18 cellular contexts compared by ENCODE assay signal in genomic region chr3:74027121-74027520, GRCh38.
DNase-seq lines count a peak whose midpoint lies in the region; ATAC-seq and TF ChIP-seq lines count a peak whose summit lies in the region.
"Had no signal": no experiment of that assay in that cellular context is flagged by ENCODE, and none has a peak within 500 bp of the region (broad histone marks: within the 10 kb centered on the region; RNA-seq: fewer than 3 reads in every experiment).

No MANE protein-coding gene starts in this region.

- POLR2A ChIA-PET in WTC11 (lab: Charles Lee): no interaction called here

- H2AFZ ChIP-seq in hepatocyte: no peak overlapping the region

- ATAC-seq in WTC11: no peak
- no peak for ATAC-seq in HG03108 (IDR thresholded peaks at IDR 0.05; ENCODE audit: unreplicated experiment)
- ATAC-seq: A549 had no signal

- H3K4me2 ChIP-seq in hepatocyte: peak overlapping the region; percentile 9
- H3K4me2 ChIP-seq: A549 had no signal

- no peak overlapping the region for H3K4me3 Mint-ChIP-seq in WTC11
- H3K4me3 Mint-ChIP-seq: CD4-positive, alpha-beta memory T cell; HFFc6 had no signal

- no peak for TF ChIP-seq POLR2A in thyroid gland (IDR thresholded peaks at IDR 0.05)

- no peak overlapping the region for H3K27ac Mint-ChIP-seq in WTC11
- H3K27ac Mint-ChIP-seq: CD4-positive, alpha-beta memory T cell; HFFc6 had no signal

- no peak overlapping the region for H3K27ac ChIP-seq in hepatocyte
- peak overlapping the region; percentile 42 for H3K27ac ChIP-seq in mesodermal cell (ENCODE audit: low read depth, low read length, severe bottlenecking)
- H3K27ac ChIP-seq in thyroid gland: no peak overlapping the region
- H3K27ac ChIP-seq: A549, C4-2B, HL-60 had no signal

- no peaks in the 10 kb centered on the region for H4K20me1 ChIP-seq in hepatocyte (ENCODE audit: insufficient read depth, poor library complexity, severe bottlenecking)

- TF ChIP-seq CTCF in WTC11 (IDR thresholded peaks at IDR 0.05) (no peak), hepatocyte (IDR thresholded peaks at IDR 0.05; ENCODE audit: poor library complexity) (no peak), thyroid gland (IDR thresholded peaks at IDR 0.05) (no peak)

- CTCF ChIA-PET in WTC11 (lab: Charles Lee): no interaction called here

- H3K36me3 Mint-ChIP-seq in WTC11: no peaks in the 10 kb centered on the region
- H3K36me3 Mint-ChIP-seq: CD4-positive, alpha-beta memory T cell had no signal

- no peaks in the 10 kb centered on the region for H3K4me1 Mint-ChIP-seq in WTC11
- H3K4me1 Mint-ChIP-seq: CD4-positive, alpha-beta memory T cell had no signal

- H3K4me1 ChIP-seq in hepatocyte (ENCODE audit: insufficient read depth): peaks cover 5% of the 10 kb centered on the region
- no peaks in the 10 kb centered on the region for H3K4me1 ChIP-seq in mesodermal cell (ENCODE audit: control insufficient read depth, insufficient read depth, low read length, poor library complexity, severe bottlenecking)
- no peaks in the 10 kb centered on the region for H3K4me1 ChIP-seq in thyroid gland
- H3K4me1 ChIP-seq: A549, BE2C had no signal

- no peaks in the 10 kb centered on the region for H3K79me2 ChIP-seq in hepatocyte

- no peaks in the 10 kb centered on the region for H3K9me2 ChIP-seq in hepatocyte (replicated peaks; ENCODE audit: insufficient read depth)

- H3K27me3 ChIP-seq in hepatocyte: no peaks in the 10 kb centered on the region
- no peaks in the 10 kb centered on the region for H3K27me3 ChIP-seq in thyroid gland
- H3K27me3 ChIP-seq: BE2C had no signal

- no peak for DNase-seq in WTC11 (ENCODE audit: low spot score)
- peak; percentile 55 for DNase-seq in hepatocyte (ENCODE audit: low spot score)
- no peak for DNase-seq in thyroid gland
- no peak for DNase-seq in stimulated activated CD4-positive, alpha-beta T cell treated with anti-CD3 and anti-CD28 coated beads, Interleukin-4, amount 100 ng/mL, for 1 hour
- no peak for DNase-seq in epidermal melanocyte (ENCODE audit: insufficient read length, low spot score)
- DNase-seq: BE2C; CD4-positive, alpha-beta memory T cell; DMS79; EL; GDM1; HCEC 1CT; HFFc6; IMR-90 had no signal

- intact Hi-C loops in thyroid gland (cut with DNase I): no loop called here

- no peaks in the 10 kb centered on the region; the same call in 1 of the 2 replicates for H3K27me3 Mint-ChIP-seq in WTC11 (ENCODE audit: low read depth)
- H3K27me3 Mint-ChIP-seq: CD4-positive, alpha-beta memory T cell had no signal

- no peaks in the 10 kb centered on the region for H3K9me3 Mint-ChIP-seq in WTC11
- H3K9me3 Mint-ChIP-seq: HFFc6 had no signal

- H3K9me3 ChIP-seq in hepatocyte (ENCODE audit: low read depth) (no peaks in the 10 kb centered on the region), mesodermal cell (ENCODE audit: control insufficient read depth, low read length) (peaks cover 4% of the 10 kb centered on the region), thyroid gland (no peaks in the 10 kb centered on the region)
- H3K9me3 ChIP-seq: BE2C had no signal

- 23% methylated on average over 7 of the region's 7 CpGs for WGBS in hepatocyte (ENCODE audit: low lambda C conversion rate, missing lambda C conversion rate)
- WGBS in mesodermal cell (ENCODE audit: insufficient coverage in 2 of 2), 2 experiments: 93 to 95% methylated on average over 5 to 7 of the region's 7 CpGs
- WGBS in thyroid gland, 2 donors: 86 to 87% methylated on average over 7 of the region's 7 CpGs

- H3K4me3 ChIP-seq in hepatocyte (no peak overlapping the region), mesodermal cell (ENCODE audit: extremely low read depth, insufficient read depth, low read length, poor library complexity, severe bottlenecking) (no peak overlapping the region), thyroid gland (replicated peaks in 1 of 3) (no peak overlapping the region)
- H3K4me3 ChIP-seq: A549 had no signal

- H3K36me3 ChIP-seq in hepatocyte (replicated peaks; ENCODE audit: insufficient read depth, low read depth) (no peaks in the 10 kb centered on the region), mesodermal cell (ENCODE audit: control insufficient read depth, insufficient read depth, low read length) (no peaks in the 10 kb centered on the region), thyroid gland (no peaks in the 10 kb centered on the region)
- H3K36me3 ChIP-seq: BE2C had no signal

TF ChIP-seq in WTC11, 78 proteins besides CTCF, POLR2A, EP300 and RAD21:
- TF ChIP-seq ZNF121 (CRISPR knock-in tag; IDR thresholded peaks at IDR 0.05) (0 out of 2 replicates have a peak, but pooled peaks have one; percentile 15), ATF6 (CRISPR knock-in tag; IDR thresholded peaks at IDR 0.05) (no peak)
